Comparison of ENCODE assay signal across 23 cellular contexts in genomic region chr1:10613340-10613739, GRCh38.
"Had no signal": no experiment of that assay in that cellular context is flagged by ENCODE, and none has a peak within 500 bp of the region (broad histone marks: within the 10 kb centered on the region; RNA-seq: fewer than 3 reads in every experiment).

No MANE protein-coding gene starts in this region.

- H3K36me3 ChIP-seq: gastrocnemius medialis, neutrophil, right atrium auricular region, thoracic aorta had no signal

- H3K9me3 ChIP-seq: esophagus muscularis mucosa, gastrocnemius medialis, left ventricle myocardium inferior, lower lobe of right lung, neutrophil, right atrium auricular region, thoracic aorta had no signal

- H3K9me3 Mint-ChIP-seq: immature natural killer cell; naive B cell; nephron progenitor cell; stimulated activated memory B cell treated with anti-CD40 and anti-IgM and Interleukin-4, amounts not matched to agents 10 μg/mL and 1 μg/mL and 100 μg/mL, for 72 hours; stimulated activated naive CD8-positive, alpha-beta T cell treated with anti-CD3 and anti-CD28 coated beads, Interleukin-15, Interleukin-2, amounts not matched to agents 100 ng/mL and 50 ng/mL, for 24 hours had no signal

- H3K4me3 Mint-ChIP-seq: immature natural killer cell; naive B cell; nephron progenitor cell; stimulated activated memory B cell treated with anti-CD40 and anti-IgM and Interleukin-4, amounts not matched to agents 10 μg/mL and 1 μg/mL and 100 μg/mL, for 72 hours; stimulated activated naive CD8-positive, alpha-beta T cell treated with anti-CD3 and anti-CD28 coated beads, Interleukin-15, Interleukin-2, amounts not matched to agents 100 ng/mL and 50 ng/mL, for 24 hours had no signal

- H3K4me2 ChIP-seq: smooth muscle cell had no signal

- H3K4me1 ChIP-seq: lower lobe of right lung had no signal

- H3K27me3 ChIP-seq: esophagus muscularis mucosa, gastrocnemius medialis, neutrophil, right atrium auricular region had no signal

- DNase-seq: caudate nucleus; cortex of kidney; effector memory CD4-positive, alpha-beta T cell; gastrocnemius medialis; immature natural killer cell; kidney; left cardiac atrium; left ventricle myocardium inferior; lower lobe of right lung; mesenchymal stem cell; naive B cell; nephron progenitor cell; stimulated activated CD4-positive, alpha-beta T cell treated with anti-CD3 and anti-CD28 coated beads, Interleukin-4, amount 100 ng/mL, for 1 hour; stimulated activated CD8-positive, alpha-beta memory T cell treated with anti-CD3 and anti-CD28 coated beads, Interleukin-4, amount 100 ng/mL, for 48 hours; trophoblast cell had no signal

- H3K27ac Mint-ChIP-seq: nephron progenitor cell; stimulated activated memory B cell treated with anti-CD40 and anti-IgM and Interleukin-4, amounts not matched to agents 10 μg/mL and 1 μg/mL and 100 μg/mL, for 72 hours; stimulated activated naive CD8-positive, alpha-beta T cell treated with anti-CD3 and anti-CD28 coated beads, Interleukin-15, Interleukin-2, amounts not matched to agents 100 ng/mL and 50 ng/mL, for 24 hours had no signal

- H3K4me3 ChIP-seq: esophagus muscularis mucosa, gastrocnemius medialis, left ventricle myocardium inferior, lower lobe of right lung, right atrium auricular region, smooth muscle cell, thoracic aorta had no signal

- H3K36me3 Mint-ChIP-seq: immature natural killer cell had no signal

- ATAC-seq: lower lobe of right lung; stimulated activated memory B cell treated with anti-CD40 and anti-IgM and Interleukin-4, amounts not matched to agents 10 μg/mL and 1 μg/mL and 100 μg/mL, for 72 hours had no signal

- H3K27me3 Mint-ChIP-seq: naive B cell; stimulated activated memory B cell treated with anti-CD40 and anti-IgM and Interleukin-4, amounts not matched to agents 10 μg/mL and 1 μg/mL and 100 μg/mL, for 72 hours; stimulated activated naive CD8-positive, alpha-beta T cell treated with anti-CD3 and anti-CD28 coated beads, Interleukin-15, Interleukin-2, amounts not matched to agents 100 ng/mL and 50 ng/mL, for 24 hours had no signal

- H3K27ac ChIP-seq: epithelial cell of prostate, esophagus muscularis mucosa, lower lobe of right lung, neutrophil, thoracic aorta had no signal

- H3K4me1 Mint-ChIP-seq: naive B cell had no signal
